ENCODE assay signal across 28 cellular contexts in the genomic region with DNA sequence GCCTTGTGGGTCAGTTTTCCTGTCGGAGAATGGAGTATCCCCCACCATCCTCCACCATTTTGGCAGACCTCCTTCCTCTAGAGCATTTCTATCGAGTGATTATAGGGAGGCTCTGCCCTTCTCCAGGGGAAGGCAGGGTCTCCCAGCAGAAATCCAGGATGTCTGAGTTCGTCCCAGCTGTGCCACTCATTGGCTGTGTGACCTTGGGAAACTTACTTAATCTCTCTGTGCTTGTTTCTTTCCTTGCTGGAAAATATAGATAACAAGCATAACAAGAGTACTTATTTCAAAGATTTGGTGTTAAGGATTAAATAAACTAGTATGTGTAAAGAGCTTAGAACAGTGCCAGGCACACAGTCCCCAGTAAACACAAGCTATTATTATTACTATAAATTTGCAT. TPM values are rescaled to one million over a fixed set of nuclear protein-coding genes. Genes with fewer than 3 reads are reported as not detected.
DNase-seq lines count a peak whose midpoint lies in the region; ATAC-seq and TF ChIP-seq lines count a peak whose summit lies in the region.
"Had no signal": no experiment of that assay in that cellular context is flagged by ENCODE, and none has a peak within 500 bp of the region (broad histone marks: within the 10 kb centered on the region; RNA-seq: fewer than 3 reads in every experiment).

No MANE protein-coding gene starts in this region.

- peak overlapping the region; percentile 64 for H3K18ac ChIP-seq in neuronal stem cell (ENCODE audit: low read length)

- CTCF ChIA-PET in activated CD8-positive, alpha-beta T cell treated with anti-CD3 and anti-CD28 coated beads for 36 hours (lab: Charles Lee), result interaction anchor here (0.8 to 1.5 kb wide), 4 partner anchors 9 to 55 kb away, joined by 3 to 5 read pairs (median 4); no protein-coding TSS in a partner anchor
- CTCF ChIA-PET in activated CD8-positive, alpha-beta T cell treated with anti-CD3 and anti-CD28 coated beads, Interleukin-2, amount 10 ng/mL, durations not matched to agents 7 days and 5 days (lab: Charles Lee), result interaction anchor here (1.7 kb wide), 1 partner anchor 55 kb away, joined by 4 read pairs; no protein-coding TSS in a partner anchor
- CTCF ChIA-PET in CD4-positive, alpha-beta T cell (lab: Charles Lee), result no interaction called here
- CTCF ChIA-PET in OCI-LY7 (lab: Charles Lee; ENCODE audit: unreplicated experiment), result no interaction called here

- no peak overlapping the region for H2BK120ac ChIP-seq in neuronal stem cell (ENCODE audit: low read depth, low read length)

- H3K27ac ChIP-seq in CD4-positive, alpha-beta T cell (ENCODE audit: low read depth, low read length), result no peak overlapping the region
- no peak overlapping the region for H3K27ac ChIP-seq in OCI-LY7 (ENCODE audit: low read depth, low read length, poor library complexity, severe bottlenecking)
- no peak overlapping the region for H3K27ac ChIP-seq in neuronal stem cell (replicated peaks; ENCODE audit: low read length)
- H3K27ac ChIP-seq: BLaER1, KMS-11, PC-9, SJCRH30 had no signal

- peaks cover 10% of the 10 kb centered on the region; the same call in 1 of the 2 replicates for H3K79me2 ChIP-seq in OCI-LY7 (ENCODE audit: insufficient read depth, low read depth, low read length)

- no peak overlapping the region for H2BK15ac ChIP-seq in neuronal stem cell (ENCODE audit: low read length)

- ATAC-seq in activated CD8-positive, alpha-beta T cell treated with anti-CD3 and anti-CD28 coated beads for 36 hours, result no peak
- no peak for ATAC-seq in activated CD8-positive, alpha-beta T cell treated with anti-CD3 and anti-CD28 coated beads, Interleukin-2, amount 10 ng/mL, durations not matched to agents 7 days and 5 days
- ATAC-seq in CD4-positive, alpha-beta T cell (ENCODE audit: poor library complexity), result no peak
- ATAC-seq in HG03139 (IDR thresholded peaks at IDR 0.05; ENCODE audit: unreplicated experiment), result no peak
- no peak for ATAC-seq in GM18520 (IDR thresholded peaks at IDR 0.05; ENCODE audit: unreplicated experiment)
- ATAC-seq: Right ventricle myocardium inferior, SK-N-SH treated with all-trans-retinoic acid at 6 μM for 48 hours had no signal

- no CpG with 5 or more reads among the region's 3 CpGs for WGBS in neuronal stem cell (ENCODE audit: extremely low coverage in 2 of 2, insufficient read length in 2 of 2, insufficient replicate concordance in 1 of 2), 2 donors

- H4K8ac ChIP-seq in neuronal stem cell (ENCODE audit: low read depth, low read length), result no peak overlapping the region

- peak overlapping the region; percentile 30 for H3K27ac Mint-ChIP-seq in activated CD8-positive, alpha-beta T cell treated with anti-CD3 and anti-CD28 coated beads for 36 hours
- no peak overlapping the region for H3K27ac Mint-ChIP-seq in activated CD8-positive, alpha-beta T cell treated with anti-CD3 and anti-CD28 coated beads, Interleukin-2, amount 10 ng/mL, durations not matched to agents 7 days and 5 days
- peak overlapping the region; percentile 30 for H3K27ac Mint-ChIP-seq in CD4-positive, alpha-beta T cell
- H3K27ac Mint-ChIP-seq: HFFc6 had no signal

- no peaks in the 10 kb centered on the region for H3K4me1 ChIP-seq in OCI-LY7 (ENCODE audit: insufficient read depth, low read length, poor library complexity, severe bottlenecking)
- peaks cover 0 to 5% of the 10 kb centered on the region in 2 donors for H3K4me1 ChIP-seq in neuronal stem cell (ENCODE audit: control insufficient read depth in 2 of 2, insufficient read depth in 1 of 2, low read depth in 1 of 2, low read length in 2 of 2)

- intact Hi-C loops in activated CD8-positive, alpha-beta T cell treated with anti-CD3 and anti-CD28 coated beads for 36 hours (cut with micrococcal nuclease), result no loop called here
- intact Hi-C loops in CD4-positive, alpha-beta T cell (cut with DNase I, micrococcal nuclease), result no loop called here
- intact Hi-C loops in OCI-LY7 (cut with micrococcal nuclease; ENCODE audit: unreplicated experiment), result no loop called here

- TF ChIP-seq CTCF in activated CD8-positive, alpha-beta T cell treated with anti-CD3 and anti-CD28 coated beads for 36 hours (IDR thresholded peaks at IDR 0.05), result no peak
- no peak for TF ChIP-seq CTCF in CD4-positive, alpha-beta T cell (IDR thresholded peaks at IDR 0.05)
- TF ChIP-seq CTCF in OCI-LY7 (conservative IDR thresholded peaks at IDR 0.05; ENCODE audit: low read length), result no peak

- BruUV-seq in OCI-LY7 (replicated peaks; lab: Mats Ljungman, UMichigan), result TSS peak; percentile 44

- no peak overlapping the region for H3K23ac ChIP-seq in neuronal stem cell (ENCODE audit: low read depth, low read length, poor library complexity)

- no peaks in the 10 kb centered on the region for H3K9me3 Mint-ChIP-seq in activated CD8-positive, alpha-beta T cell treated with anti-CD3 and anti-CD28 coated beads for 36 hours
- H3K9me3 Mint-ChIP-seq in activated CD8-positive, alpha-beta T cell treated with anti-CD3 and anti-CD28 coated beads, Interleukin-2, amount 10 ng/mL, durations not matched to agents 7 days and 5 days (ENCODE audit: insufficient read depth), result no peaks in the 10 kb centered on the region
- no peaks in the 10 kb centered on the region for H3K9me3 Mint-ChIP-seq in CD4-positive, alpha-beta T cell
- H3K9me3 Mint-ChIP-seq: CD4-positive, alpha-beta memory T cell; HFFc6 had no signal

- no peak overlapping the region for H3K9ac ChIP-seq in neuronal stem cell (ENCODE audit: low read depth, low read length, poor library complexity)
- H3K9ac ChIP-seq: BLaER1, KMS-11 had no signal

- no peaks in the 10 kb centered on the region for H3K9me2 ChIP-seq in OCI-LY7 (ENCODE audit: insufficient read depth, low read length)

- H3K79me1 ChIP-seq in neuronal stem cell (ENCODE audit: low read depth, low read length), result no peaks in the 10 kb centered on the region

- H3K27me3 ChIP-seq in CD4-positive, alpha-beta T cell (ENCODE audit: control insufficient read depth, insufficient read depth, low read length), result no peaks in the 10 kb centered on the region
- H3K27me3 ChIP-seq in neuronal stem cell (ENCODE audit: control insufficient read depth in 3 of 3, insufficient read depth in 3 of 3, low read depth in 1 of 3, low read length in 3 of 3), result peaks cover 0 to 18% (median 0%) of the 10 kb centered on the region in 3 experiments
- H3K27me3 ChIP-seq: BLaER1, SJCRH30 had no signal

- H3K14ac ChIP-seq in neuronal stem cell (ENCODE audit: low read length), result no peak overlapping the region

- POLR2A ChIA-PET in activated CD8-positive, alpha-beta T cell treated with anti-CD3 and anti-CD28 coated beads for 36 hours (lab: Charles Lee), result no interaction called here
- POLR2A ChIA-PET in activated CD8-positive, alpha-beta T cell treated with anti-CD3 and anti-CD28 coated beads, Interleukin-2, amount 10 ng/mL, durations not matched to agents 7 days and 5 days (lab: Charles Lee), result interaction anchor here (0.6 to 1.0 kb wide), 2 partner anchors 15 to 32 kb away, joined by 4 read pairs; a partner anchor contains a TSS
- POLR2A ChIA-PET in CD4-positive, alpha-beta T cell (lab: Charles Lee), result interaction anchor here (3.3 kb wide), 1 partner anchor 15 kb away, joined by 16 read pairs; a partner anchor contains a TSS
- POLR2A ChIA-PET in OCI-LY7 (lab: Charles Lee), result interaction anchor here (0.7 kb wide), 1 partner anchor 254 kb away, joined by 3 read pairs; a partner anchor contains a TSS

- H3K4me3 ChIP-seq in OCI-LY7 (ENCODE audit: low read depth, low read length, poor library complexity, severe bottlenecking), result no peak overlapping the region
- no peak overlapping the region for H3K4me3 ChIP-seq in neuronal stem cell (ENCODE audit: low read length in 2 of 2)
- H3K4me3 ChIP-seq: BLaER1, PC-9, SJCRH30 had no signal

- no peak overlapping the region for H2AK5ac ChIP-seq in neuronal stem cell (ENCODE audit: low read depth, low read length)

- no peaks in the 10 kb centered on the region for H3K27me3 Mint-ChIP-seq in activated CD8-positive, alpha-beta T cell treated with anti-CD3 and anti-CD28 coated beads for 36 hours
- no peaks in the 10 kb centered on the region for H3K27me3 Mint-ChIP-seq in activated CD8-positive, alpha-beta T cell treated with anti-CD3 and anti-CD28 coated beads, Interleukin-2, amount 10 ng/mL, durations not matched to agents 7 days and 5 days (ENCODE audit: low read depth)
- H3K27me3 Mint-ChIP-seq in CD4-positive, alpha-beta T cell, result no peaks in the 10 kb centered on the region
- H3K27me3 Mint-ChIP-seq: CD4-positive, alpha-beta memory T cell had no signal

- no peak overlapping the region for H2BK5ac ChIP-seq in neuronal stem cell (ENCODE audit: low read length)

- H2AFZ ChIP-seq in OCI-LY7 (ENCODE audit: low read length) (no peak overlapping the region), neuronal stem cell (ENCODE audit: low read length) (no peak overlapping the region)
- H2AFZ ChIP-seq: PC-9 had no signal

- peaks cover 20% of the 10 kb centered on the region for H3K36me3 Mint-ChIP-seq in activated CD8-positive, alpha-beta T cell treated with anti-CD3 and anti-CD28 coated beads for 36 hours (ENCODE audit: low read depth)
- peaks cover 49% of the 10 kb centered on the region for H3K36me3 Mint-ChIP-seq in activated CD8-positive, alpha-beta T cell treated with anti-CD3 and anti-CD28 coated beads, Interleukin-2, amount 10 ng/mL, durations not matched to agents 7 days and 5 days (ENCODE audit: low read depth)
- H3K36me3 Mint-ChIP-seq in CD4-positive, alpha-beta T cell (ENCODE audit: low read depth), result peaks cover 59% of the 10 kb centered on the region

- peaks cover 95% of the 10 kb centered on the region for H3K36me3 ChIP-seq in OCI-LY7 (ENCODE audit: insufficient read depth, low read length)
- H3K36me3 ChIP-seq in neuronal stem cell (replicated peaks in 1 of 2; ENCODE audit: control insufficient read depth in 2 of 2, insufficient read depth in 2 of 2, low read length in 2 of 2), result no peaks in the 10 kb centered on the region
- H3K36me3 ChIP-seq: SJCRH30 had no signal

- H4K91ac ChIP-seq in neuronal stem cell (ENCODE audit: low read depth, low read length, poor library complexity), result no peak overlapping the region

- no peak overlapping the region for H3K4me3 Mint-ChIP-seq in activated CD8-positive, alpha-beta T cell treated with anti-CD3 and anti-CD28 coated beads for 36 hours
- H3K4me3 Mint-ChIP-seq in activated CD8-positive, alpha-beta T cell treated with anti-CD3 and anti-CD28 coated beads, Interleukin-2, amount 10 ng/mL, durations not matched to agents 7 days and 5 days, result no peak overlapping the region
- H3K4me3 Mint-ChIP-seq in CD4-positive, alpha-beta T cell, result no peak overlapping the region
- H3K4me3 Mint-ChIP-seq: CD4-positive, alpha-beta memory T cell; HFFc6 had no signal

- H4K20me1 ChIP-seq in OCI-LY7 (ENCODE audit: insufficient read depth, low read length), result peaks cover 2% of the 10 kb centered on the region; the same call in 1 of the 2 replicates

- no peak overlapping the region for H3K4me2 ChIP-seq in OCI-LY7 (ENCODE audit: low read length)
- H3K4me2 ChIP-seq in neuronal stem cell (ENCODE audit: insufficient read depth, low read length, poor library complexity, severe bottlenecking), result no peak overlapping the region
- H3K4me2 ChIP-seq: BLaER1, KMS-11, PC-9 had no signal

- no peaks in the 10 kb centered on the region for H3K9me3 ChIP-seq in CD4-positive, alpha-beta T cell (ENCODE audit: control insufficient read depth, low read length)
- H3K9me3 ChIP-seq in OCI-LY7 (ENCODE audit: low read length), result no peaks in the 10 kb centered on the region
- H3K9me3 ChIP-seq in neuronal stem cell (replicated peaks in 1 of 2; ENCODE audit: control insufficient read depth in 2 of 2, insufficient read depth in 1 of 2, low read depth in 1 of 2, low read length in 2 of 2), result no peaks in the 10 kb centered on the region
- H3K9me3 ChIP-seq: BLaER1, SJCRH30 had no signal

- no peak overlapping the region for H3K4ac ChIP-seq in neuronal stem cell (ENCODE audit: low read length)

- H3K4me1 Mint-ChIP-seq in activated CD8-positive, alpha-beta T cell treated with anti-CD3 and anti-CD28 coated beads for 36 hours (ENCODE audit: low read depth), result peaks cover 1% of the 10 kb centered on the region
- H3K4me1 Mint-ChIP-seq in activated CD8-positive, alpha-beta T cell treated with anti-CD3 and anti-CD28 coated beads, Interleukin-2, amount 10 ng/mL, durations not matched to agents 7 days and 5 days (ENCODE audit: low read depth), result peaks cover 3% of the 10 kb centered on the region
- no peaks in the 10 kb centered on the region for H3K4me1 Mint-ChIP-seq in CD4-positive, alpha-beta T cell (ENCODE audit: low read depth)

- H2BK12ac ChIP-seq in neuronal stem cell (ENCODE audit: low read length), result no peak overlapping the region

- no peak for DNase-seq in activated CD8-positive, alpha-beta T cell treated with anti-CD3 and anti-CD28 coated beads for 36 hours
- no peak for DNase-seq in activated CD8-positive, alpha-beta T cell treated with anti-CD3 and anti-CD28 coated beads, Interleukin-2, amount 10 ng/mL, durations not matched to agents 7 days and 5 days
- no peak for DNase-seq in CD4-positive, alpha-beta T cell
- DNase-seq in OCI-LY7 (ENCODE audit: low spot score) (no peak), neuronal stem cell (ENCODE audit: low spot score) (no peak)
- DNase-seq: CD4-positive, alpha-beta memory T cell; DMS 273 treated with DMSO at 0.1 percent for 48 hours; DMS79; GF-D8; HFFc6; MM.1S; NCI-H1417; NCI-H1694; NCI-H2029 treated with DMSO at 0.1 percent for 48 hours; NCI-H446 treated with DMSO at 0.1 percent for 48 hours; NCI-H526; NCI-H82; NK-92 treated with Interleukin-12 subunit alpha and Interleukin-12 subunit beta, amount 100 ng/mL, for 24 hours; PC-9; SJCRH30 had no signal

RNA-seq across cellular contexts. Expression of a gene that starts 14.8 kb away (rescaled TPM):
- 100 to 1,000 TPM; 113 to 117 TPM for total RNA-seq in activated CD8-positive, alpha-beta T cell treated with anti-CD3 and anti-CD28 coated beads for 36 hours
- total RNA-seq in activated CD8-positive, alpha-beta T cell treated with anti-CD3 and anti-CD28 coated beads, Interleukin-2, amount 10 ng/mL, durations not matched to agents 7 days and 5 days, result 100 to 1,000 TPM; 341 to 354 TPM
- 100 to 1,000 TPM; 197 to 199 TPM for total RNA-seq in CD4-positive, alpha-beta T cell
- 84.0 and 108 TPM in 2 replicates for total RNA-seq in OCI-LY7 (2014; rRNA removed; shearing (Covaris generic))
- 322 and 353 TPM in 2 replicates for total RNA-seq in OCI-LY7 (2022)
- 1.7 TPM for polyA plus RNA-seq in neuronal stem cell (2013, experiment 1 of 2)
- 2.6 TPM for polyA plus RNA-seq in neuronal stem cell (2013, experiment 2 of 2)

RNA-seq across cellular contexts. Expression of a gene that starts 33.2 kb away (rescaled TPM):
- 1 to 10 TPM in 1 of 2 experiments, under 1 TPM in 1; 0.43 to 1.7 TPM for total RNA-seq in activated CD8-positive, alpha-beta T cell treated with anti-CD3 and anti-CD28 coated beads for 36 hours
- total RNA-seq in activated CD8-positive, alpha-beta T cell treated with anti-CD3 and anti-CD28 coated beads, Interleukin-2, amount 10 ng/mL, durations not matched to agents 7 days and 5 days, result 1 to 10 TPM; 1.1 TPM
- 1 to 10 TPM in 1 of 2 experiments, under 1 TPM in 1; 0.34 to 1.0 TPM for total RNA-seq in CD4-positive, alpha-beta T cell
- total RNA-seq in OCI-LY7 (2014; rRNA removed; shearing (Covaris generic)), result 0.41 and 0.69 TPM in 2 replicates
- 3.3 and 4.5 TPM in 2 replicates for total RNA-seq in OCI-LY7 (2022)
- not detected for polyA plus RNA-seq in neuronal stem cell (2013, experiment 1 of 2)
- polyA plus RNA-seq in neuronal stem cell (2013, experiment 2 of 2), result not detected
- total RNA-seq: CD4-positive, alpha-beta memory T cell; H4; PC-9; RPMI7951 had no signal
- polyA plus RNA-seq: CD4-positive, alpha-beta memory T cell had no signal

RNA-seq across cellular contexts. Expression of a gene that starts 56.6 kb away (rescaled TPM):
- total RNA-seq in activated CD8-positive, alpha-beta T cell treated with anti-CD3 and anti-CD28 coated beads for 36 hours, result 1 to 10 TPM; 6.7 to 6.9 TPM
- 1 to 10 TPM; 3.3 to 4.0 TPM for total RNA-seq in activated CD8-positive, alpha-beta T cell treated with anti-CD3 and anti-CD28 coated beads, Interleukin-2, amount 10 ng/mL, durations not matched to agents 7 days and 5 days
- 1 to 10 TPM; 4.8 to 4.9 TPM for total RNA-seq in CD4-positive, alpha-beta T cell
- 2.6 and 2.7 TPM in 2 replicates for total RNA-seq in OCI-LY7 (2014; rRNA removed; shearing (Covaris generic))
- total RNA-seq in OCI-LY7 (2022), result 2.7 and 3.5 TPM in 2 replicates
- 4.8 TPM for polyA plus RNA-seq in neuronal stem cell (2013, experiment 1 of 2)
- polyA plus RNA-seq in neuronal stem cell (2013, experiment 2 of 2), result 5.0 TPM

Comparison
In these comparisons a context has a peak if more than half of its experiments do, and no peak if none do; other contexts are left out.
1. CTCF ChIA-PET loops: an anchor here in activated CD8-positive, alpha-beta T cell treated with anti-CD3 and anti-CD28 coated beads for 36 hours (0.8 to 1.5 kb wide) and activated CD8-positive, alpha-beta T cell treated with anti-CD3 and anti-CD28 coated beads, Interleukin-2, amount 10 ng/mL, durations not matched to agents 7 days and 5 days (1.7 kb wide); none called in CD4-positive, alpha-beta T cell and OCI-LY7.